ENCODE assay signal across 17 cellular contexts in the genomic region with DNA sequence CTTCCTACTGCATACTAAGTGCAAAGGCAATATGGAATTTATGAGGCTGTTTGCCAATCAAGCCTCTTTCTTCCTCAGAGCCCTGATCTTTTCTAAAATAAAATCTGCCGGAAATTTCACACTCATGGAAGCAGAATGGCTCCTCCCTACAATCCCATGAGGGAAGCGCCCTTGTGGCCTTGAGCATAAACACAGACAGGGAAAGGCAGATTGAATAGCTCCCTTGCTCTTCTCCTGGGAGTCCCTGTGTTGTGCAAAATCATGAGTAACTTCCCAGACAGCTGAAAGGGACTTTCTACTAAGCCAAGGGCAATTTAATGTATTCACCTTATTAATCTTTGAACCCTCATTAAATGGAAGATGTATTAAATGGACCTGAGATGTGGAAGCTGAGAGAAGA.
DNase-seq lines count a peak whose midpoint lies in the region; ATAC-seq, FAIRE-seq and TF ChIP-seq lines count a peak whose summit lies in the region.
"Had no signal": no experiment of that assay in that cellular context is flagged by ENCODE, and none has a peak within 500 bp of the region (broad histone marks: within the 10 kb centered on the region; RNA-seq: fewer than 3 reads in every experiment).

No MANE protein-coding gene starts in this region.

- no peak for FAIRE-seq in HTR-8/SVneo (lab: Jason Lieb, UNC)
- FAIRE-seq: endothelial cell of umbilical vein had no signal

- H3K27ac ChIP-seq in caudate nucleus (ENCODE audit: low read depth, low read length): no peak overlapping the region
- H3K27ac ChIP-seq: PC-9, stomach had no signal

- ATAC-seq in activated CD4-positive, CD25-positive, alpha-beta regulatory T cell treated with anti-CD3 and anti-CD28 coated beads, Interleukin-2, amount 50 U/mL, for 24 hours: no peak

- H3K4me3 ChIP-seq in AG10803 (ENCODE audit: low read length) (no peak overlapping the region), fibroblast of mammary gland (ENCODE audit: control insufficient read depth, low read depth, low read length) (no peak overlapping the region)
- H3K4me3 ChIP-seq: PC-9, stomach had no signal

- no peak; the same call in 1 of the 2 replicates for TF ChIP-seq CTCF in AG10803 (conservative IDR thresholded peaks at IDR 0.05; ENCODE audit: low read length)
- no peak for TF ChIP-seq CTCF in fibroblast of mammary gland (conservative IDR thresholded peaks at IDR 0.05; ENCODE audit: control insufficient read depth, insufficient read depth, low read depth, low read length)

- DNase-seq in AG10803 (ENCODE audit: low read depth) (peak; percentile 49), NCI-H226 (peak; percentile 25), fibroblast of mammary gland (ENCODE audit: low read depth) (peak; percentile 75), left kidney (ENCODE audit: low read depth, low spot score) (peak; percentile 45), caudate nucleus (lab: John Stamatoyannopoulos, UW) (no peak), HTR-8/SVneo (ENCODE audit: insufficient read length, low spot score) (no peak), DMS114 treated with DMSO at 0.1 percent for 48 hours (lab: John Stamatoyannopoulos, UW; ENCODE audit: unreplicated experiment) (no peak)
- DNase-seq: activated naive CD4-positive, alpha-beta T cell treated with anti-CD3 and anti-CD28 coated beads for 36 hours; central memory CD4-positive, alpha-beta T cell; GOT3; KG1; NCI-H1694; NCI-H524 treated with DMSO at 0.1 percent for 48 hours; PC-9; stomach had no signal

Comparison
In these comparisons a context has a peak if more than half of its experiments do, and no peak if none do; other contexts are left out.
1. DNase-seq: peak in AG10803 (single experiment), NCI-H226 (single experiment), fibroblast of mammary gland (single experiment) and left kidney (single experiment); none in caudate nucleus (0 of 61), HTR-8/SVneo (single experiment) and DMS114 treated with DMSO at 0.1 percent for 48 hours (single experiment).